In the genomic region with DNA sequence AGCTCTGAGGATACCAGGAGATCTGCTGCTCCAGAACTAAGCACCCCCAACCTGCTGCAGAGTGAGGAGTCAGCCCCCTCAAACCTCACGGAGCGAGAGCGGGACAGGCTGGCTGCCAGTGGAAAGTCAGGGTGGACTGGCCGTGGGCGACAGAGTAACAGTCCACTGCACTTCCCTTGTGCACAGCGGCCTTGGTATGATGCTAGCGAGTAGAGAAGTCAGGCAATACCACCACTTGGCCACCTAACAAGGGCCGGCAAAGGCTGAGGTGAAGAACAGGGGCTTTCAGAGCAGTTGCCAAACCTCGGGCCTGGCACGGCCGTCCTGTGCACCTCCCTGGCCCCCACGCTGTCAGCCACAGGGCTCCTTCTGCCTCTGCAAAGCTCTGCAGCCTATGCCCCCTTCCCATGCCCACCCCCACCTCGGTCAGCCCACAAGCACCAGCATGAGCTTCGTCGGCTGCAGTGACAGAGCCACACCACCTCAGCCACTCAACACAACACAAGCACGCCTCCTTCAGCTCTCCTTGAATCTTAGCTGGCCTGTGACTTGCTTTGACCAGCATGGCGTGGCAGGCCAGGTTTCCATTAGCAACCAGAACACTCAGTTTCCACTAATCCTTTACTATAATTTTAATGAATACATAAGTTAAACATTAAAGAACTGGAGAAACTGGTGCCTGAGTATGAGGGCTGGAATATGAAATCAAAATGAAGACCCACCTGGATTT, we compare ENCODE assay signal across 25 cellular contexts.
"Had no signal": no experiment of that assay in that cellular context is flagged by ENCODE, and none has a peak within 500 bp of the region (broad histone marks: within the 10 kb centered on the region; RNA-seq: fewer than 3 reads in every experiment).

No MANE protein-coding gene starts in this region.

- H3K4me1 ChIP-seq: SJSA1 had no signal

- H3K9me3 ChIP-seq: SJSA1 had no signal

- H3K36me3 ChIP-seq: MG63, SJSA1 had no signal

- H3K27ac ChIP-seq: HL-60, SJSA1, SK-N-MC had no signal

- FAIRE-seq: HTR-8/SVneo, RCC 7860 had no signal

- DNase-seq: Karpas-422, KG1, MG63, NCI-H1092, NCI-H1105 treated with DMSO at 0.1 percent for 48 hours, NCI-H1417 treated with DMSO at 0.1 percent for 48 hours, NCI-H187, NCI-H2029, NCI-H2081 treated with DMSO at 0.1 percent for 48 hours, NCI-H2171, NCI-H226, NCI-H446, NCI-H510A, NCI-H524 treated with DMSO at 0.1 percent for 48 hours, NCI-H69, NCI-H774, Right ventricle myocardium superior, RPMI8226, SIG-M5, SW 1271 had no signal

- H3K27me3 ChIP-seq: MG63 had no signal

- H3K4me3 ChIP-seq: MG63, SJSA1, SK-N-MC had no signal
